Comparison of ENCODE assay signal across 22 cellular contexts in genomic region chr7:131232768-131233167, GRCh38.
DNase-seq lines count a peak whose midpoint lies in the region; ATAC-seq and TF ChIP-seq lines count a peak whose summit lies in the region.
"Had no signal": no experiment of that assay in that cellular context is flagged by ENCODE, and none has a peak within 500 bp of the region (broad histone marks: within the 10 kb centered on the region; RNA-seq: fewer than 3 reads in every experiment).

No MANE protein-coding gene starts in this region.

- no peak overlapping the region for H3K4me2 ChIP-seq in Loucy (ENCODE audit: low read depth, low read length, poor library complexity, severe bottlenecking)
- H3K4me2 ChIP-seq: neural progenitor cell had no signal

- no peak for DNase-seq in activated naive CD4-positive, alpha-beta T cell treated with anti-CD3 and anti-CD28 coated beads for 36 hours
- no peak for DNase-seq in activated naive CD4-positive, alpha-beta T cell treated with Interleukin-2 at 50 U/mL for 16 hours
- no peak for DNase-seq in activated T-helper 2 cell treated with anti-CD3 and anti-CD28 coated beads, Interferon-gamma antibody, Interleukin-2, Interleukin-4, amounts not matched to agents 10 μg/mL and 5 μg/mL and 100 μg/mL, durations not matched to agents 14 hours and 24 hours and 36 hours (ENCODE audit: low spot score)
- no peak for DNase-seq in stimulated activated effector memory CD8-positive, alpha-beta T cell treated with anti-CD3 and anti-CD28 coated beads, Interleukin-12 subunit alpha, Interleukin-12 subunit beta, amount 100 ng/mL, for 72 hours (ENCODE audit: low spot score in 2 of 2)
- DNase-seq in esophagus muscularis mucosa (ENCODE audit: extremely low spot score) (no peak), endothelial cell (ENCODE audit: low spot score) (no peak), ACHN (no peak)
- DNase-seq: CD8-positive, alpha-beta memory T cell; DMS79; Kasumi-1; NCI-H1092; NCI-H1930; NCI-H345; NCI-H82; PC-3; SHP77 treated with DMSO at 0.1 percent for 48 hours; testis; uterus had no signal

- peaks cover 54% of the 10 kb centered on the region for H3K4me1 Mint-ChIP-seq in activated naive CD4-positive, alpha-beta T cell treated with anti-CD3 and anti-CD28 coated beads for 36 hours (ENCODE audit: low read depth)
- H3K4me1 Mint-ChIP-seq in activated T-helper 2 cell treated with anti-CD3 and anti-CD28 coated beads, Interferon-gamma antibody, Interleukin-2, Interleukin-4, amounts not matched to agents 10 μg/mL and 5 μg/mL and 100 μg/mL, durations not matched to agents 14 hours and 24 hours and 36 hours (ENCODE audit: low read depth): peaks cover 60% of the 10 kb centered on the region
- H3K4me1 Mint-ChIP-seq in stimulated activated effector memory CD8-positive, alpha-beta T cell treated with anti-CD3 and anti-CD28 coated beads, Interleukin-12 subunit alpha, Interleukin-12 subunit beta, amount 100 ng/mL, for 72 hours: peaks cover 65% of the 10 kb centered on the region
- H3K4me1 Mint-ChIP-seq in endothelial cell (ENCODE audit: unreplicated experiment): peaks cover 4% of the 10 kb centered on the region

- no peaks in the 10 kb centered on the region for H3K79me2 ChIP-seq in Loucy (ENCODE audit: insufficient read depth, low read length)

- no peak for TF ChIP-seq EP300 in esophagus muscularis mucosa (IDR thresholded peaks at IDR 0.05)

- H3K36me3 ChIP-seq in Loucy (ENCODE audit: insufficient read depth, low read length) (no peaks in the 10 kb centered on the region), esophagus muscularis mucosa (no peaks in the 10 kb centered on the region)
- H3K36me3 ChIP-seq: neural progenitor cell, uterus had no signal

- H3K4me3 Mint-ChIP-seq in activated naive CD4-positive, alpha-beta T cell treated with anti-CD3 and anti-CD28 coated beads for 36 hours: no peak overlapping the region
- no peak overlapping the region for H3K4me3 Mint-ChIP-seq in activated T-helper 2 cell treated with anti-CD3 and anti-CD28 coated beads, Interferon-gamma antibody, Interleukin-2, Interleukin-4, amounts not matched to agents 10 μg/mL and 5 μg/mL and 100 μg/mL, durations not matched to agents 14 hours and 24 hours and 36 hours (ENCODE audit: low read depth)
- H3K4me3 Mint-ChIP-seq in stimulated activated effector memory CD8-positive, alpha-beta T cell treated with anti-CD3 and anti-CD28 coated beads, Interleukin-12 subunit alpha, Interleukin-12 subunit beta, amount 100 ng/mL, for 72 hours: no peak overlapping the region
- no peak overlapping the region for H3K4me3 Mint-ChIP-seq in endothelial cell (ENCODE audit: unreplicated experiment)
- H3K4me3 Mint-ChIP-seq: CD8-positive, alpha-beta memory T cell; neural progenitor cell had no signal

- H3K9me3 ChIP-seq in Loucy (ENCODE audit: insufficient read depth, low read depth, low read length) (no peaks in the 10 kb centered on the region), esophagus muscularis mucosa (no peaks in the 10 kb centered on the region)
- H3K9me3 ChIP-seq: testis, uterus had no signal

- no peaks in the 10 kb centered on the region for H3K27me3 Mint-ChIP-seq in activated naive CD4-positive, alpha-beta T cell treated with anti-CD3 and anti-CD28 coated beads for 36 hours (ENCODE audit: low read depth)
- H3K27me3 Mint-ChIP-seq in activated T-helper 2 cell treated with anti-CD3 and anti-CD28 coated beads, Interferon-gamma antibody, Interleukin-2, Interleukin-4, amounts not matched to agents 10 μg/mL and 5 μg/mL and 100 μg/mL, durations not matched to agents 14 hours and 24 hours and 36 hours (ENCODE audit: low read depth): no peaks in the 10 kb centered on the region
- H3K27me3 Mint-ChIP-seq in endothelial cell (ENCODE audit: unreplicated experiment): peaks cover 2% of the 10 kb centered on the region
- H3K27me3 Mint-ChIP-seq: progenitor cell of endocrine pancreas had no signal

- no peaks in the 10 kb centered on the region for H3F3A ChIP-seq in Loucy (ENCODE audit: low read depth)

- no peak for TF ChIP-seq POLR2A in esophagus muscularis mucosa (IDR thresholded peaks at IDR 0.05; ENCODE audit: low read depth)

- H4K20me1 ChIP-seq in Loucy (ENCODE audit: insufficient read depth, low read length, poor library complexity, severe bottlenecking): no peaks in the 10 kb centered on the region

- H3K4me1 ChIP-seq in Loucy (ENCODE audit: insufficient read depth, low read length, poor library complexity, severe bottlenecking) (peaks cover 50% of the 10 kb centered on the region), esophagus muscularis mucosa (peaks cover 0 to 17% (median 6%) of the 10 kb centered on the region in 4 donors)
- H3K4me1 ChIP-seq: neural progenitor cell, uterus had no signal

- no peak overlapping the region for H3K4me3 ChIP-seq in Loucy (ENCODE audit: low read length, poor library complexity, severe bottlenecking)
- H3K4me3 ChIP-seq in esophagus muscularis mucosa: no peak overlapping the region
- H3K4me3 ChIP-seq: coronary artery, neural progenitor cell, testis, uterus had no signal

- H3K27me3 ChIP-seq in Loucy (ENCODE audit: insufficient read depth, low read length, poor library complexity, severe bottlenecking) (no peaks in the 10 kb centered on the region), esophagus muscularis mucosa (no peaks in the 10 kb centered on the region)
- H3K27me3 ChIP-seq: neural progenitor cell, testis, uterus had no signal

- H3K27ac Mint-ChIP-seq in activated naive CD4-positive, alpha-beta T cell treated with anti-CD3 and anti-CD28 coated beads for 36 hours: peak overlapping the region; percentile 86
- peak overlapping the region; percentile 24 for H3K27ac Mint-ChIP-seq in activated T-helper 2 cell treated with anti-CD3 and anti-CD28 coated beads, Interferon-gamma antibody, Interleukin-2, Interleukin-4, amounts not matched to agents 10 μg/mL and 5 μg/mL and 100 μg/mL, durations not matched to agents 14 hours and 24 hours and 36 hours
- peak overlapping the region; percentile 90 for H3K27ac Mint-ChIP-seq in stimulated activated effector memory CD8-positive, alpha-beta T cell treated with anti-CD3 and anti-CD28 coated beads, Interleukin-12 subunit alpha, Interleukin-12 subunit beta, amount 100 ng/mL, for 72 hours
- no peak overlapping the region for H3K27ac Mint-ChIP-seq in endothelial cell (ENCODE audit: unreplicated experiment)
- H3K27ac Mint-ChIP-seq: neural progenitor cell, progenitor cell of endocrine pancreas had no signal

- no peak overlapping the region for H2AFZ ChIP-seq in Loucy (ENCODE audit: low read length)
- H2AFZ ChIP-seq: neural progenitor cell had no signal

- CTCF ChIA-PET in activated naive CD4-positive, alpha-beta T cell treated with anti-CD3 and anti-CD28 coated beads for 36 hours (lab: Charles Lee): interaction anchor here (1.3 kb wide), 1 partner anchor 22 kb away, joined by 3 read pairs; no protein-coding TSS in a partner anchor

- TF ChIP-seq CTCF in Loucy (conservative IDR thresholded peaks at IDR 0.05; ENCODE audit: low read length): no peak
- TF ChIP-seq CTCF in esophagus muscularis mucosa (IDR thresholded peaks at IDR 0.05): no peak
- TF ChIP-seq CTCF in endothelial cell (IDR thresholded peaks at IDR 0.05; ENCODE audit: unreplicated experiment): no peak

- no peaks in the 10 kb centered on the region for H3K36me3 Mint-ChIP-seq in activated naive CD4-positive, alpha-beta T cell treated with anti-CD3 and anti-CD28 coated beads for 36 hours (ENCODE audit: low read depth)
- no peaks in the 10 kb centered on the region for H3K36me3 Mint-ChIP-seq in activated T-helper 2 cell treated with anti-CD3 and anti-CD28 coated beads, Interferon-gamma antibody, Interleukin-2, Interleukin-4, amounts not matched to agents 10 μg/mL and 5 μg/mL and 100 μg/mL, durations not matched to agents 14 hours and 24 hours and 36 hours (ENCODE audit: low read depth)
- H3K36me3 Mint-ChIP-seq in stimulated activated effector memory CD8-positive, alpha-beta T cell treated with anti-CD3 and anti-CD28 coated beads, Interleukin-12 subunit alpha, Interleukin-12 subunit beta, amount 100 ng/mL, for 72 hours: peaks cover 14% of the 10 kb centered on the region
- H3K36me3 Mint-ChIP-seq in endothelial cell (ENCODE audit: low read depth, unreplicated experiment): no peaks in the 10 kb centered on the region
- H3K36me3 Mint-ChIP-seq: CD8-positive, alpha-beta memory T cell; neural progenitor cell had no signal

- WGBS in esophagus muscularis mucosa: 92% methylated on average over 9 of the region's 9 CpGs

- peak overlapping the region; percentile 6 for H3K9ac ChIP-seq in Loucy (ENCODE audit: low read depth, low read length, poor library complexity, severe bottlenecking)
- H3K9ac ChIP-seq: neural progenitor cell had no signal

- no peak for ATAC-seq in stimulated activated effector memory CD8-positive, alpha-beta T cell treated with anti-CD3 and anti-CD28 coated beads, Interleukin-12 subunit alpha, Interleukin-12 subunit beta, amount 100 ng/mL, for 72 hours
- ATAC-seq: PC-3 had no signal

- in situ Hi-C loops in ACHN (cut with HindIII; ENCODE audit: low pct_ligation_motif_present, low pct_unique_long_range_greater_than_20kb, low sequenced_read_pairs): no loop called here

- H3K9me3 Mint-ChIP-seq in activated naive CD4-positive, alpha-beta T cell treated with anti-CD3 and anti-CD28 coated beads for 36 hours: no peaks in the 10 kb centered on the region
- H3K9me3 Mint-ChIP-seq in activated T-helper 2 cell treated with anti-CD3 and anti-CD28 coated beads, Interferon-gamma antibody, Interleukin-2, Interleukin-4, amounts not matched to agents 10 μg/mL and 5 μg/mL and 100 μg/mL, durations not matched to agents 14 hours and 24 hours and 36 hours: no peaks in the 10 kb centered on the region
- peaks cover 2% of the 10 kb centered on the region for H3K9me3 Mint-ChIP-seq in stimulated activated effector memory CD8-positive, alpha-beta T cell treated with anti-CD3 and anti-CD28 coated beads, Interleukin-12 subunit alpha, Interleukin-12 subunit beta, amount 100 ng/mL, for 72 hours
- H3K9me3 Mint-ChIP-seq in endothelial cell (ENCODE audit: unreplicated experiment): no peaks in the 10 kb centered on the region
- H3K9me3 Mint-ChIP-seq: CD8-positive, alpha-beta memory T cell had no signal

- no peaks in the 10 kb centered on the region for H3K9me2 ChIP-seq in Loucy (replicated peaks; ENCODE audit: low read depth, low read length)

- H3K27ac ChIP-seq in esophagus muscularis mucosa (replicated peaks in 1 of 4): no peak overlapping the region
- H3K27ac ChIP-seq: coronary artery, neural progenitor cell, testis, uterus had no signal

- intact Hi-C loops in activated naive CD4-positive, alpha-beta T cell treated with anti-CD3 and anti-CD28 coated beads for 36 hours (cut with micrococcal nuclease): loop anchor here (10.0 kb wide), 1 partner anchor 808 kb away; no protein-coding TSS in a partner anchor
- intact Hi-C loops in activated T-helper 2 cell treated with anti-CD3 and anti-CD28 coated beads, Interferon-gamma antibody, Interleukin-2, Interleukin-4, amounts not matched to agents 10 μg/mL and 5 μg/mL and 100 μg/mL, durations not matched to agents 14 hours and 24 hours and 36 hours (cut with micrococcal nuclease): loop anchor here (5.0 to 10.0 kb wide), 3 partner anchors 132 to 320 kb away; no protein-coding TSS in a partner anchor
- intact Hi-C loops in esophagus muscularis mucosa (cut with DNase I): no loop called here
